ENCODE assay signal across 1 cellular context in the genomic region with DNA sequence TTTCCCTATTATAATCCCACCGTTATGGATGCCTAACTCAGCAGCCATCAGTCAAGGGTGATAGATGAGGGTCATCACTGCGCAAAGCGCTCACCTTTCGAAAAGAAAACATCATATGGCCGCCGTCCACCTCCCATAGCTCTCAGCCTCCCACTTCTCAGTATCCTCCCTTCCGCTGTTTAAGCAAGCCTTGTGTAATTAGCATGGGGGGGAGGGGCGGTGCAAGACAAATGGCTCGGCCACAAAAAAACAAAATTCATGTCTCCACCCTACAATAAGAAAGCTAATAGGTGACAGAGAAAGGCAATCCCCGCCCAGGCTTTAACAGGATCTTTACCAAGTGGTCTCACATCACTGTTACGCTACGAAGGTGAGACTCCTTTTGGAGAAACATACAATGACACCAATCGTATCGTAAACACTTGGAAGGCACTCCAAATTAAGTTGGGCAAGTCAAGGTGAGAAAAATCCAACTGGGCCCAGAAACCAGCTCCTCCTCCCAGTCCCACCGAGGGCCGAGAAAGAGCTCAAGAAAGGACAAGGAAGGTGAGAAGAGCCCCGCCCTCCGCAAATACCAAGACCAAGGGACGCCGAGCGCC.
TF ChIP-seq lines count a peak whose summit lies in the region.

No MANE protein-coding gene starts in this region.

TF ChIP-seq in K562, 482 proteins besides CTCF, POLR2A, EP300 and RAD21 (continued from another document):
- no peak for TF ChIP-seq RBM17 (IDR thresholded peaks at IDR 0.05; ENCODE audit: borderline replicate concordance, low read depth, low read length)
- no peak for TF ChIP-seq SETDB1 (IDR thresholded peaks at IDR 0.05; ENCODE audit: low read length)
- peak; percentile 20; the same call in 1 of the 2 replicates for TF ChIP-seq TARDBP (IDR thresholded peaks at IDR 0.05)
- TF ChIP-seq, protein P1, sequence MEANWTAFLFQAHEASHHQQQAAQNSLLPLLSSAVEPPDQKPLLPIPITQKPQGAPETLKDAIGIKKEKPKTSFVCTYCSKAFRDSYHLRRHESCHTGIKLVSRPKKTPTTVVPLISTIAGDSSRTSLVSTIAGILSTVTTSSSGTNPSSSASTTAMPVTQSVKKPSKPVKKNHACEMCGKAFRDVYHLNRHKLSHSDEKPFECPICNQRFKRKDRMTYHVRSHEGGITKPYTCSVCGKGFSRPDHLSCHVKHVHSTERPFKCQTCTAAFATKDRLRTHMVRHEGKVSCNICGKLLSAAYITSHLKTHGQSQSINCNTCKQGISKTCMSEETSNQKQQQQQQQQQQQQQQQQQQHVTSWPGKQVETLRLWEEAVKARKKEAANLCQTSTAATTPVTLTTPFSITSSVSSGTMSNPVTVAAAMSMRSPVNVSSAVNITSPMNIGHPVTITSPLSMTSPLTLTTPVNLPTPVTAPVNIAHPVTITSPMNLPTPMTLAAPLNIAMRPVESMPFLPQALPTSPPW (CRISPR knock-in tag; IDR thresholded peaks at IDR 0.05), result peak; percentile 37; the same call in 1 of the 2 replicates
- no peak for TF ChIP-seq SREBF2 (CRISPR knock-in tag; IDR thresholded peaks at IDR 0.05)
- no peak for TF ChIP-seq ZNF57 (CRISPR knock-in tag; IDR thresholded peaks at IDR 0.05)
- no peak for TF ChIP-seq FUS (optimal IDR thresholded peaks at IDR 0.05; ENCODE audit: low read depth, low read length)
- TF ChIP-seq, protein P2, sequence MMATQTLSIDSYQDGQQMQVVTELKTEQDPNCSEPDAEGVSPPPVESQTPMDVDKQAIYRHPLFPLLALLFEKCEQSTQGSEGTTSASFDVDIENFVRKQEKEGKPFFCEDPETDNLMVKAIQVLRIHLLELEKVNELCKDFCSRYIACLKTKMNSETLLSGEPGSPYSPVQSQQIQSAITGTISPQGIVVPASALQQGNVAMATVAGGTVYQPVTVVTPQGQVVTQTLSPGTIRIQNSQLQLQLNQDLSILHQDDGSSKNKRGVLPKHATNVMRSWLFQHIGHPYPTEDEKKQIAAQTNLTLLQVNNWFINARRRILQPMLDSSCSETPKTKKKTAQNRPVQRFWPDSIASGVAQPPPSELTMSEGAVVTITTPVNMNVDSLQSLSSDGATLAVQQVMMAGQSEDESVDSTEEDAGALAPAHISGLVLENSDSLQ (IDR thresholded peaks at IDR 0.05), result peak; percentile 24; the same call in 1 of the 2 replicates
- TF ChIP-seq ZSCAN32 (CRISPR knock-in tag; IDR thresholded peaks at IDR 0.05), result peak; percentile 38; the same call in 1 of the 2 replicates
- TF ChIP-seq ZNF507 (tag; conservative IDR thresholded peaks at IDR 0.05), result no peak
- TF ChIP-seq, protein P3, sequence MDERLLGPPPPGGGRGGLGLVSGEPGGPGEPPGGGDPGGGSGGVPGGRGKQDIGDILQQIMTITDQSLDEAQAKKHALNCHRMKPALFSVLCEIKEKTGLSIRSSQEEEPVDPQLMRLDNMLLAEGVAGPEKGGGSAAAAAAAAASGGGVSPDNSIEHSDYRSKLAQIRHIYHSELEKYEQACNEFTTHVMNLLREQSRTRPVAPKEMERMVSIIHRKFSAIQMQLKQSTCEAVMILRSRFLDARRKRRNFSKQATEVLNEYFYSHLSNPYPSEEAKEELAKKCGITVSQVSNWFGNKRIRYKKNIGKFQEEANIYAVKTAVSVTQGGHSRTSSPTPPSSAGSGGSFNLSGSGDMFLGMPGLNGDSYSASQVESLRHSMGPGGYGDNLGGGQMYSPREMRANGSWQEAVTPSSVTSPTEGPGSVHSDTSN (CRISPR knock-in tag; IDR thresholded peaks at IDR 0.05; ENCODE audit: low read depth), result no peak
- TF ChIP-seq, protein P3 (tag; conservative IDR thresholded peaks at IDR 0.05; ENCODE audit: low read depth), result peak; percentile 50; the same call in 1 of the 2 replicates
- no peak for TF ChIP-seq ZNF764 (CRISPR knock-in tag; IDR thresholded peaks at IDR 0.05; ENCODE audit: low read depth)
- TF ChIP-seq ZNF644 (tag; IDR thresholded peaks at IDR 0.05; ENCODE audit: low read depth), result 0 out of 2 replicates have a peak, but pooled peaks have one; percentile 50
- no peak for TF ChIP-seq TAF9B (IDR thresholded peaks at IDR 0.05; ENCODE audit: partially characterized antibody)
- TF ChIP-seq DNMT1 (IDR thresholded peaks at IDR 0.05), result no peak
- no peak for TF ChIP-seq ZKSCAN8 (CRISPR knock-in tag; IDR thresholded peaks at IDR 0.05)
- peak; percentile 44 for TF ChIP-seq MEIS2 (IDR thresholded peaks at IDR 0.05; ENCODE audit: partially characterized antibody)
- TF ChIP-seq FIP1L1 (IDR thresholded peaks at IDR 0.05; ENCODE audit: low read depth, low read length, poor library complexity, severe bottlenecking), result no peak
- TF ChIP-seq, protein P4, sequence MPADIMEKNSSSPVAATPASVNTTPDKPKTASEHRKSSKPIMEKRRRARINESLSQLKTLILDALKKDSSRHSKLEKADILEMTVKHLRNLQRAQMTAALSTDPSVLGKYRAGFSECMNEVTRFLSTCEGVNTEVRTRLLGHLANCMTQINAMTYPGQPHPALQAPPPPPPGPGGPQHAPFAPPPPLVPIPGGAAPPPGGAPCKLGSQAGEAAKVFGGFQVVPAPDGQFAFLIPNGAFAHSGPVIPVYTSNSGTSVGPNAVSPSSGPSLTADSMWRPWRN (IDR thresholded peaks at IDR 0.05; ENCODE audit: low read depth), result no peak
- TF ChIP-seq NCOA4 (IDR thresholded peaks at IDR 0.05; ENCODE audit: partially characterized antibody), result no peak
- TF ChIP-seq, protein P5, sequence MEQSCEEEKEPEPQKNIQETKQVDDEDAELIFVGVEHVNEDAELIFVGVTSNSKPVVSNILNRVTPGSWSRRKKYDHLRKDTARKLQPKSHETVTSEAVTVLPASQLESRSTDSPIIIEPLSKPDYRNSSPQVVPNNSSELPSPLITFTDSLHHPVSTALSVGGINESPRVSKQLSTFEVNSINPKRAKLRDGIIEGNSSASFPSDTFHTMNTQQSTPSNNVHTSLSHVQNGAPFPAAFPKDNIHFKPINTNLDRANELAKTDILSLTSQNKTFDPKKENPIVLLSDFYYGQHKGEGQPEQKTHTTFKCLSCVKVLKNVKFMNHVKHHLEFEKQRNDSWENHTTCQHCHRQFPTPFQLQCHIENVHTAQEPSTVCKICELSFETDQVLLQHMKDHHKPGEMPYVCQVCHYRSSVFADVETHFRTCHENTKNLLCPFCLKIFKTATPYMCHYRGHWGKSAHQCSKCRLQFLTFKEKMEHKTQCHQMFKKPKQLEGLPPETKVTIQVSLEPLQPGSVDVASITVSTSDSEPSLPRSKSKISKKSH (CRISPR knock-in tag; IDR thresholded peaks at IDR 0.05), result no peak
- no peak for TF ChIP-seq PPARD (CRISPR knock-in tag; IDR thresholded peaks at IDR 0.05)
- no peak for TF ChIP-seq GTF2F1 (IDR thresholded peaks at IDR 0.05; ENCODE audit: low read depth, low read length)
- TF ChIP-seq, protein P6, sequence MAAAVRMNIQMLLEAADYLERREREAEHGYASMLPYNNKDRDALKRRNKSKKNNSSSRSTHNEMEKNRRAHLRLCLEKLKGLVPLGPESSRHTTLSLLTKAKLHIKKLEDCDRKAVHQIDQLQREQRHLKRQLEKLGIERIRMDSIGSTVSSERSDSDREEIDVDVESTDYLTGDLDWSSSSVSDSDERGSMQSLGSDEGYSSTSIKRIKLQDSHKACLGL (CRISPR knock-in tag; IDR thresholded peaks at IDR 0.05; ENCODE audit: borderline replicate concordance, poor library complexity, severe bottlenecking), result peak; percentile 3
- no peak for TF ChIP-seq U2AF2 (optimal IDR thresholded peaks at IDR 0.05; ENCODE audit: low read depth, low read length)
- TF ChIP-seq, protein P7, sequence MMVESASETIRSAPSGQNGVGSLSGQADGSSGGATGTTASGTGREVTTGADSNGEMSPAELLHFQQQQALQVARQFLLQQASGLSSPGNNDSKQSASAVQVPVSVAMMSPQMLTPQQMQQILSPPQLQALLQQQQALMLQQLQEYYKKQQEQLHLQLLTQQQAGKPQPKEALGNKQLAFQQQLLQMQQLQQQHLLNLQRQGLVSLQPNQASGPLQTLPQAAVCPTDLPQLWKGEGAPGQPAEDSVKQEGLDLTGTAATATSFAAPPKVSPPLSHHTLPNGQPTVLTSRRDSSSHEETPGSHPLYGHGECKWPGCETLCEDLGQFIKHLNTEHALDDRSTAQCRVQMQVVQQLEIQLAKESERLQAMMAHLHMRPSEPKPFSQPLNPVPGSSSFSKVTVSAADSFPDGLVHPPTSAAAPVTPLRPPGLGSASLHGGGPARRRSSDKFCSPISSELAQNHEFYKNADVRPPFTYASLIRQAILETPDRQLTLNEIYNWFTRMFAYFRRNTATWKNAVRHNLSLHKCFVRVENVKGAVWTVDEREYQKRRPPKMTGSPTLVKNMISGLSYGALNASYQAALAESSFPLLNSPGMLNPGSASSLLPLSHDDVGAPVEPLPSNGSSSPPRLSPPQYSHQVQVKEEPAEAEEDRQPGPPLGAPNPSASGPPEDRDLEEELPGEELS (CRISPR knock-in tag; IDR thresholded peaks at IDR 0.05; ENCODE audit: borderline replicate concordance), result no peak
- 0 out of 2 replicates have a peak, but pooled peaks have one; percentile 63 for TF ChIP-seq HDGF (IDR thresholded peaks at IDR 0.05)
- TF ChIP-seq, protein P8, sequence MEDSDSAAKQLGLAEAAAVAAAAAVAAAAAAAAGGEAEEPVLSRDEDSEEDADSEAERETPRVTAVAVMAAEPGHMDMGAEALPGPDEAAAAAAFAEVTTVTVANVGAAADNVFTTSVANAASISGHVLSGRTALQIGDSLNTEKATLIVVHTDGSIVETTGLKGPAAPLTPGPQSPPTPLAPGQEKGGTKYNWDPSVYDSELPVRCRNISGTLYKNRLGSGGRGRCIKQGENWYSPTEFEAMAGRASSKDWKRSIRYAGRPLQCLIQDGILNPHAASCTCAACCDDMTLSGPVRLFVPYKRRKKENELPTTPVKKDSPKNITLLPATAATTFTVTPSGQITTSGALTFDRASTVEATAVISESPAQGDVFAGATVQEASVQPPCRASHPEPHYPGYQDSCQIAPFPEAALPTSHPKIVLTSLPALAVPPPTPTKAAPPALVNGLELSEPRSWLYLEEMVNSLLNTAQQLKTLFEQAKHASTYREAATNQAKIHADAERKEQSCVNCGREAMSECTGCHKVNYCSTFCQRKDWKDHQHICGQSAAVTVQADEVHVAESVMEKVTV (CRISPR knock-in tag; IDR thresholded peaks at IDR 0.05), result peak; percentile 10; the same call in 1 of the 2 replicates
- TF ChIP-seq EZH2 (IDR thresholded peaks at IDR 0.05; ENCODE audit: borderline replicate concordance, low read depth, low read length), result no peak
- no peak for TF ChIP-seq MECOM (CRISPR knock-in tag; IDR thresholded peaks at IDR 0.05)
- TF ChIP-seq, protein P9, sequence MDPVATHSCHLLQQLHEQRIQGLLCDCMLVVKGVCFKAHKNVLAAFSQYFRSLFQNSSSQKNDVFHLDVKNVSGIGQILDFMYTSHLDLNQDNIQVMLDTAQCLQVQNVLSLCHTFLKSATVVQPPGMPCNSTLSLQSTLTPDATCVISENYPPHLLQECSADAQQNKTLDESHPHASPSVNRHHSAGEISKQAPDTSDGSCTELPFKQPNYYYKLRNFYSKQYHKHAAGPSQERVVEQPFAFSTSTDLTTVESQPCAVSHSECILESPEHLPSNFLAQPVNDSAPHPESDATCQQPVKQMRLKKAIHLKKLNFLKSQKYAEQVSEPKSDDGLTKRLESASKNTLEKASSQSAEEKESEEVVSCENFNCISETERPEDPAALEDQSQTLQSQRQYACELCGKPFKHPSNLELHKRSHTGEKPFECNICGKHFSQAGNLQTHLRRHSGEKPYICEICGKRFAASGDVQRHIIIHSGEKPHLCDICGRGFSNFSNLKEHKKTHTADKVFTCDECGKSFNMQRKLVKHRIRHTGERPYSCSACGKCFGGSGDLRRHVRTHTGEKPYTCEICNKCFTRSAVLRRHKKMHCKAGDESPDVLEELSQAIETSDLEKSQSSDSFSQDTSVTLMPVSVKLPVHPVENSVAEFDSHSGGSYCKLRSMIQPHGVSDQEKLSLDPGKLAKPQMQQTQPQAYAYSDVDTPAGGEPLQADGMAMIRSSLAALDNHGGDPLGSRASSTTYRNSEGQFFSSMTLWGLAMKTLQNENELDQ (CRISPR knock-in tag; IDR thresholded peaks at IDR 0.05; ENCODE audit: borderline replicate concordance), result 0 out of 2 replicates have a peak, but pooled peaks have one; percentile 34
- TF ChIP-seq HNRNPK (IDR thresholded peaks at IDR 0.05; ENCODE audit: low read depth, low read length, poor library complexity, severe bottlenecking), result no peak
- TF ChIP-seq, protein P10, sequence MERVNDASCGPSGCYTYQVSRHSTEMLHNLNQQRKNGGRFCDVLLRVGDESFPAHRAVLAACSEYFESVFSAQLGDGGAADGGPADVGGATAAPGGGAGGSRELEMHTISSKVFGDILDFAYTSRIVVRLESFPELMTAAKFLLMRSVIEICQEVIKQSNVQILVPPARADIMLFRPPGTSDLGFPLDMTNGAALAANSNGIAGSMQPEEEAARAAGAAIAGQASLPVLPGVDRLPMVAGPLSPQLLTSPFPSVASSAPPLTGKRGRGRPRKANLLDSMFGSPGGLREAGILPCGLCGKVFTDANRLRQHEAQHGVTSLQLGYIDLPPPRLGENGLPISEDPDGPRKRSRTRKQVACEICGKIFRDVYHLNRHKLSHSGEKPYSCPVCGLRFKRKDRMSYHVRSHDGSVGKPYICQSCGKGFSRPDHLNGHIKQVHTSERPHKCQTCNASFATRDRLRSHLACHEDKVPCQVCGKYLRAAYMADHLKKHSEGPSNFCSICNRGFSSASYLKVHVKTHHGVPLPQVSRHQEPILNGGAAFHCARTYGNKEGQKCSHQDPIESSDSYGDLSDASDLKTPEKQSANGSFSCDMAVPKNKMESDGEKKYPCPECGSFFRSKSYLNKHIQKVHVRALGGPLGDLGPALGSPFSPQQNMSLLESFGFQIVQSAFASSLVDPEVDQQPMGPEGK (CRISPR knock-in tag; IDR thresholded peaks at IDR 0.05; ENCODE audit: borderline replicate concordance), result no peak
- no peak for TF ChIP-seq ZNF354B (CRISPR knock-in tag; IDR thresholded peaks at IDR 0.05)
- TF ChIP-seq, protein P11, sequence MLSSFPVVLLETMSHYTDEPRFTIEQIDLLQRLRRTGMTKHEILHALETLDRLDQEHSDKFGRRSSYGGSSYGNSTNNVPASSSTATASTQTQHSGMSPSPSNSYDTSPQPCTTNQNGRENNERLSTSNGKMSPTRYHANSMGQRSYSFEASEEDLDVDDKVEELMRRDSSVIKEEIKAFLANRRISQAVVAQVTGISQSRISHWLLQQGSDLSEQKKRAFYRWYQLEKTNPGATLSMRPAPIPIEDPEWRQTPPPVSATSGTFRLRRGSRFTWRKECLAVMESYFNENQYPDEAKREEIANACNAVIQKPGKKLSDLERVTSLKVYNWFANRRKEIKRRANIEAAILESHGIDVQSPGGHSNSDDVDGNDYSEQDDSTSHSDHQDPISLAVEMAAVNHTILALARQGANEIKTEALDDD (IDR thresholded peaks at IDR 0.05), result 0 out of 2 replicates have a peak, but pooled peaks have one; percentile 11
